19 cellular contexts compared by ENCODE assay signal in the genomic region with DNA sequence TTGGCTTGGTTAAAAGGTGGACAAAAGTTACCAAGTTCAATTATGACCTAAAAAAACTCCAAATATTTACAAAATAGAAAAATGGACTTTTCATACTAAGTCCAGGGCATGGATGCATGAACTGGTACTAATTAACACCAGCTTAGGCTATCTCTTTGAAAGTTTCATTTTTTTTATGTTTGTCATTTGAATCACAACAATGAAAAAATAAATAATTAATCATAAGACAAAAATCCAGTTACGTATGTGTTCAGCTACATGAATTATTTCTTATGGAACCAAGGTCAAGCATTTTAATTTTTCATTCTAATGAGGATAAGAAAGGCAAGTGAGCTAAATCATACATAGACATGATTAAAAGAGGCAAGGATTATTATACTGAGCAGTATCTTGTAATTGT. TPM values are rescaled to one million over a fixed set of nuclear protein-coding genes. Genes with fewer than 3 reads are reported as not detected.
DNase-seq lines count a peak whose midpoint lies in the region; ATAC-seq and TF ChIP-seq lines count a peak whose summit lies in the region.
"Had no signal": no experiment of that assay in that cellular context is flagged by ENCODE, and none has a peak within 500 bp of the region (broad histone marks: within the 10 kb centered on the region; RNA-seq: fewer than 3 reads in every experiment).

No MANE protein-coding gene starts in this region.

- intact Hi-C loops in gastrocnemius medialis (cut with DNase I; ENCODE audit: low total_unique reads), result loop anchor here (5.0 kb wide), 2 partner anchors 240 to 995 kb away; a partner anchor contains a TSS

- DNase-seq in SK-N-SH (no peak), HCEC 1CT (peak; percentile 59), fibroblast of gingiva (ENCODE audit: low read depth) (peak; percentile 43), gastrocnemius medialis (no peak), NCI-H1436 treated with DMSO at 0.1 percent for 48 hours (lab: John Stamatoyannopoulos, UW) (no peak), upper lobe of left lung (no peak)
- DNase-seq: AML-193; CD4-positive, CD25-positive, alpha-beta regulatory T cell; DMS79; GF-D8; H7 had no signal

- no peak overlapping the region for H3K4me3 ChIP-seq in SK-N-SH (ENCODE audit: low read depth in 2 of 2, low read length in 1 of 2)
- no peak overlapping the region for H3K4me3 ChIP-seq in gastrocnemius medialis
- no peak overlapping the region for H3K4me3 ChIP-seq in upper lobe of left lung
- H3K4me3 ChIP-seq: BLaER1, GM23338 had no signal

- no peaks in the 10 kb centered on the region for H4K20me1 ChIP-seq in SK-N-SH (ENCODE audit: insufficient read depth)
- H4K20me1 ChIP-seq: BLaER1 had no signal

- H3K27me3 ChIP-seq in SK-N-SH (ENCODE audit: insufficient read depth) (no peaks in the 10 kb centered on the region), gastrocnemius medialis (no peaks in the 10 kb centered on the region), upper lobe of left lung (no peaks in the 10 kb centered on the region)
- H3K27me3 ChIP-seq: BLaER1 had no signal

- H3K27ac ChIP-seq in SK-N-SH (ENCODE audit: low read depth in 2 of 2, low read length in 1 of 2), result no peak overlapping the region
- H3K27ac ChIP-seq in gastrocnemius medialis, result peak overlapping the region; percentile 75 to 88 (median 78)
- no peak overlapping the region for H3K27ac ChIP-seq in upper lobe of left lung
- H3K27ac ChIP-seq: 22Rv1, BLaER1 had no signal

- no peak overlapping the region for H3K9ac ChIP-seq in SK-N-SH
- H3K9ac ChIP-seq: BLaER1 had no signal

- POLR2A ChIA-PET in SK-N-SH (lab: Yijun Ruan, JAX), result no interaction called here

- H3F3A ChIP-seq in SK-N-SH (replicated peaks; ENCODE audit: insufficient read depth), result peaks cover 3% of the 10 kb centered on the region

- in situ Hi-C loops in gastrocnemius medialis (cut with MboI; ENCODE audit: low sequenced_read_pairs in 4 of 4), result loop anchor here in 2 of 4 donors (25.0 kb wide), 2 partner anchors 230 to 355 kb away; a partner anchor contains a TSS

- H3K4me2 ChIP-seq in SK-N-SH, result no peak overlapping the region
- H3K4me2 ChIP-seq: BLaER1, GM23338 had no signal

- H3K4me1 ChIP-seq in SK-N-SH (ENCODE audit: control insufficient read depth in 1 of 2, insufficient read depth in 2 of 2, low read depth in 1 of 2, low read length in 1 of 2) (peaks cover 0 to under 1% of the 10 kb centered on the region in 2 experiments; a peak in 2 of 4 replicates), gastrocnemius medialis (peaks cover 35 to 44% of the 10 kb centered on the region in 2 donors), upper lobe of left lung (no peaks in the 10 kb centered on the region)

- no peak for TF ChIP-seq CTCF in SK-N-SH (IDR thresholded peaks at IDR 0.05)
- TF ChIP-seq CTCF in gastrocnemius medialis (IDR thresholded peaks at IDR 0.05 in 4 of 5, conservative IDR thresholded peaks at IDR 0.05 in 1 of 5), result no peak
- no peak for TF ChIP-seq CTCF in upper lobe of left lung (IDR thresholded peaks at IDR 0.05)

- TF ChIP-seq RAD21 in SK-N-SH (IDR thresholded peaks at IDR 0.05; ENCODE audit: low read length), result no peak

- TF ChIP-seq EP300 in SK-N-SH (IDR thresholded peaks at IDR 0.05; ENCODE audit: borderline replicate concordance in 1 of 2, low read depth in 1 of 2, low read length in 1 of 2) (no peak), upper lobe of left lung (IDR thresholded peaks at IDR 0.05) (no peak)

- no peaks in the 10 kb centered on the region for H3K36me3 ChIP-seq in SK-N-SH (replicated peaks in 1 of 2; ENCODE audit: control insufficient read depth in 1 of 2, insufficient read depth in 2 of 2, low read length in 1 of 2)
- no peaks in the 10 kb centered on the region for H3K36me3 ChIP-seq in gastrocnemius medialis
- no peaks in the 10 kb centered on the region for H3K36me3 ChIP-seq in upper lobe of left lung
- H3K36me3 ChIP-seq: BLaER1 had no signal

- no peaks in the 10 kb centered on the region; the same call in 1 of the 2 replicates for H3K9me2 ChIP-seq in SK-N-SH

- ATAC-seq in SK-N-SH treated with all-trans-retinoic acid at 6 μM for 48 hours (no peak), gastrocnemius medialis (no peak), HG02571 (IDR thresholded peaks at IDR 0.05; ENCODE audit: unreplicated experiment) (no peak), upper lobe of left lung (ENCODE audit: low FRiP score in 2 of 2) (no peak)
- ATAC-seq: GM23338 had no signal

- H3K79me2 ChIP-seq in SK-N-SH (ENCODE audit: insufficient read depth), result no peaks in the 10 kb centered on the region

- WGBS in SK-N-SH (ENCODE audit: low lambda C conversion rate), result 24% methylated on average over 1 of the region's 1 CpG
- 38 to 85% methylated on average over 1 of the region's 1 CpG for WGBS in upper lobe of left lung, 2 donors

- TF ChIP-seq POLR2A in gastrocnemius medialis (IDR thresholded peaks at IDR 0.05), result no peak
- TF ChIP-seq POLR2A in upper lobe of left lung (IDR thresholded peaks at IDR 0.05), result no peak

- 0 out of 2 replicates have a peak overlapping the region, but pooled peaks have one; percentile 5 for H2AFZ ChIP-seq in SK-N-SH (ENCODE audit: low read depth)
- H2AFZ ChIP-seq: GM23338 had no signal

- CTCF ChIA-PET in SK-N-SH (lab: Yijun Ruan, JAX), result interaction anchor here (1.0 kb wide), 1 partner anchor 385 kb away, joined by 3 read pairs; no protein-coding TSS in a partner anchor

- no peaks in the 10 kb centered on the region for H3K9me3 ChIP-seq in SK-N-SH
- H3K9me3 ChIP-seq in gastrocnemius medialis, result no peaks in the 10 kb centered on the region
- H3K9me3 ChIP-seq in upper lobe of left lung, result no peaks in the 10 kb centered on the region

TF ChIP-seq in SK-N-SH, 30 proteins besides CTCF, POLR2A, EP300 and RAD21 (continues in another document):
- TF ChIP-seq FOXJ3 (CRISPR knock-in tag; IDR thresholded peaks at IDR 0.05), result no peak
- TF ChIP-seq, protein P1, sequence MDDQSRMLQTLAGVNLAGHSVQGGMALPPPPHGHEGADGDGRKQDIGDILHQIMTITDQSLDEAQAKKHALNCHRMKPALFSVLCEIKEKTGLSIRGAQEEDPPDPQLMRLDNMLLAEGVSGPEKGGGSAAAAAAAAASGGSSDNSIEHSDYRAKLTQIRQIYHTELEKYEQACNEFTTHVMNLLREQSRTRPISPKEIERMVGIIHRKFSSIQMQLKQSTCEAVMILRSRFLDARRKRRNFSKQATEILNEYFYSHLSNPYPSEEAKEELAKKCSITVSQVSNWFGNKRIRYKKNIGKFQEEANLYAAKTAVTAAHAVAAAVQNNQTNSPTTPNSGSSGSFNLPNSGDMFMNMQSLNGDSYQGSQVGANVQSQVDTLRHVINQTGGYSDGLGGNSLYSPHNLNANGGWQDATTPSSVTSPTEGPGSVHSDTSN (IDR thresholded peaks at IDR 0.05), result no peak
- TF ChIP-seq RXRA (IDR thresholded peaks at IDR 0.05; ENCODE audit: borderline replicate concordance, low read depth), result no peak
- TF ChIP-seq, protein P2, sequence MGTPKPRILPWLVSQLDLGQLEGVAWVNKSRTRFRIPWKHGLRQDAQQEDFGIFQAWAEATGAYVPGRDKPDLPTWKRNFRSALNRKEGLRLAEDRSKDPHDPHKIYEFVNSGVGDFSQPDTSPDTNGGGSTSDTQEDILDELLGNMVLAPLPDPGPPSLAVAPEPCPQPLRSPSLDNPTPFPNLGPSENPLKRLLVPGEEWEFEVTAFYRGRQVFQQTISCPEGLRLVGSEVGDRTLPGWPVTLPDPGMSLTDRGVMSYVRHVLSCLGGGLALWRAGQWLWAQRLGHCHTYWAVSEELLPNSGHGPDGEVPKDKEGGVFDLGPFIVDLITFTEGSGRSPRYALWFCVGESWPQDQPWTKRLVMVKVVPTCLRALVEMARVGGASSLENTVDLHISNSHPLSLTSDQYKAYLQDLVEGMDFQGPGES (IDR thresholded peaks at IDR 0.05; ENCODE audit: low read depth, low read length), result no peak
- no peak for TF ChIP-seq NFIC (IDR thresholded peaks at IDR 0.05; ENCODE audit: borderline replicate concordance)
- no peak for TF ChIP-seq POLR2AphosphoS5 (IDR thresholded peaks at IDR 0.05; ENCODE audit: low read depth, low read length)
- no peak for TF ChIP-seq RCOR1 (IDR thresholded peaks at IDR 0.05; ENCODE audit: low read length)
- no peak for TF ChIP-seq FOXM1 (IDR thresholded peaks at IDR 0.05; ENCODE audit: low read depth)

TF ChIP-seq in SK-N-SH treated with all-trans-retinoic acid at 6 μM for 48 hours, 23 proteins besides CTCF, POLR2A, EP300 and RAD21:
- TF ChIP-seq, protein P3, sequence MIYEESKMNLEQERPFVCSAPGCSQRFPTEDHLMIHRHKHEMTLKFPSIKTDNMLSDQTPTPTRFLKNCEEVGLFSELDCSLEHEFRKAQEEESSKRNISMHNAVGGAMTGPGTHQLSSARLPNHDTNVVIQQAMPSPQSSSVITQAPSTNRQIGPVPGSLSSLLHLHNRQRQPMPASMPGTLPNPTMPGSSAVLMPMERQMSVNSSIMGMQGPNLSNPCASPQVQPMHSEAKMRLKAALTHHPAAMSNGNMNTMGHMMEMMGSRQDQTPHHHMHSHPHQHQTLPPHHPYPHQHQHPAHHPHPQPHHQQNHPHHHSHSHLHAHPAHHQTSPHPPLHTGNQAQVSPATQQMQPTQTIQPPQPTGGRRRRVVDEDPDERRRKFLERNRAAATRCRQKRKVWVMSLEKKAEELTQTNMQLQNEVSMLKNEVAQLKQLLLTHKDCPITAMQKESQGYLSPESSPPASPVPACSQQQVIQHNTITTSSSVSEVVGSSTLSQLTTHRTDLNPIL (CRISPR knock-in tag; IDR thresholded peaks at IDR 0.05; ENCODE audit: low read depth), result no peak
- TF ChIP-seq TCF4 (CRISPR knock-in tag; IDR thresholded peaks at IDR 0.05; ENCODE audit: borderline replicate concordance) (no peak), ZFP3 (CRISPR knock-in tag; IDR thresholded peaks at IDR 0.05) (no peak), CSDC2 (CRISPR knock-in tag; IDR thresholded peaks at IDR 0.05) (no peak), RARB (CRISPR knock-in tag; IDR thresholded peaks at IDR 0.05) (no peak), BACH2 (CRISPR knock-in tag; IDR thresholded peaks at IDR 0.05; ENCODE audit: borderline replicate concordance) (no peak), ZNF70 (CRISPR knock-in tag; IDR thresholded peaks at IDR 0.05) (no peak), ARNTL (CRISPR knock-in tag; IDR thresholded peaks at IDR 0.05; ENCODE audit: borderline replicate concordance, low read depth) (no peak), ISL1 (CRISPR knock-in tag; IDR thresholded peaks at IDR 0.05) (no peak), ZNF8 (CRISPR knock-in tag; IDR thresholded peaks at IDR 0.05) (no peak)

RNA-seq across cellular contexts. Expression of a gene that starts 23.7 kb away (rescaled TPM):
- not detected in 2 replicates for polyA plus RNA-seq in SK-N-SH (2012; rRNA removed)
- polyA plus RNA-seq in SK-N-SH (2012; cell fraction: cytosol; rRNA removed), result not detected in 2 replicates
- not detected in 2 replicates for polyA plus RNA-seq in SK-N-SH (2012; cell fraction: nucleus; rRNA removed)
- total RNA-seq in gastrocnemius medialis (1,000 to 10,000 TPM in 3 of 4 donors, 100 to 1,000 TPM in 1; 507 to 2,272 (median 1,180) TPM), upper lobe of left lung (1 to 10 TPM in 1 of 6 donors, not detected in 5; 2.1 TPM)
- total RNA-seq: A673; CD4-positive, CD25-positive, alpha-beta regulatory T cell; H7; HT1080 had no signal
- polyA plus RNA-seq: CD4-positive, CD25-positive, alpha-beta regulatory T cell; IgD-negative memory B cell had no signal

Comparison
In these comparisons a context has a peak if more than half of its experiments do, and no peak if none do; other contexts are left out.
1. DNase-seq: peak in HCEC 1CT (single experiment) and fibroblast of gingiva (single experiment); none in SK-N-SH (single experiment), gastrocnemius medialis (0 of 2), NCI-H1436 treated with DMSO at 0.1 percent for 48 hours (single experiment) and upper lobe of left lung (0 of 2).
2. H3K27ac ChIP-seq: peak in gastrocnemius medialis (4 of 4); none in SK-N-SH (0 of 2) and upper lobe of left lung (0 of 4).
3. RNA of a gene that starts 23.7 kb away (total RNA-seq): 507 to 2,272 TPM in gastrocnemius medialis; 2.1 TPM in upper lobe of left lung; every median in the first group is over 100 times any median in the second.